Comparison of ENCODE assay signal across 1 cellular context in genomic region chr11:8732276-8732675, GRCh38.
A peak's percentile ranks its signal among the peaks of the same experiment; 100 is the strongest.
TF ChIP-seq lines count a peak whose summit lies in the region.

No MANE protein-coding gene starts in this region.

TF ChIP-seq in GM12878, 131 proteins besides CTCF, POLR2A, EP300 and RAD21:
- no peak for TF ChIP-seq POLR2AphosphoS5 (IDR thresholded peaks at IDR 0.05; ENCODE audit: low read length)
- no peak for TF ChIP-seq SIX5 (IDR thresholded peaks at IDR 0.05; ENCODE audit: low read depth, low read length, severe bottlenecking)
- no peak for TF ChIP-seq IRF4 (IDR thresholded peaks at IDR 0.05; ENCODE audit: low read depth, low read length)
- TF ChIP-seq CEBPB (IDR thresholded peaks at IDR 0.05; ENCODE audit: borderline replicate concordance in 1 of 2, low read depth in 2 of 2, low read length in 2 of 2): no peak
- TF ChIP-seq CREM (IDR thresholded peaks at IDR 0.05; ENCODE audit: low read depth): no peak
- TF ChIP-seq YBX1 (IDR thresholded peaks at IDR 0.05): no peak
- TF ChIP-seq ZNF217 (IDR thresholded peaks at IDR 0.05): no peak
- TF ChIP-seq USF2 (IDR thresholded peaks at IDR 0.05; ENCODE audit: borderline replicate concordance, low read depth, low read length): no peak
- TF ChIP-seq SRF (IDR thresholded peaks at IDR 0.05; ENCODE audit: low read depth in 2 of 2, low read length in 2 of 2): no peak
- TF ChIP-seq, protein P1, sequence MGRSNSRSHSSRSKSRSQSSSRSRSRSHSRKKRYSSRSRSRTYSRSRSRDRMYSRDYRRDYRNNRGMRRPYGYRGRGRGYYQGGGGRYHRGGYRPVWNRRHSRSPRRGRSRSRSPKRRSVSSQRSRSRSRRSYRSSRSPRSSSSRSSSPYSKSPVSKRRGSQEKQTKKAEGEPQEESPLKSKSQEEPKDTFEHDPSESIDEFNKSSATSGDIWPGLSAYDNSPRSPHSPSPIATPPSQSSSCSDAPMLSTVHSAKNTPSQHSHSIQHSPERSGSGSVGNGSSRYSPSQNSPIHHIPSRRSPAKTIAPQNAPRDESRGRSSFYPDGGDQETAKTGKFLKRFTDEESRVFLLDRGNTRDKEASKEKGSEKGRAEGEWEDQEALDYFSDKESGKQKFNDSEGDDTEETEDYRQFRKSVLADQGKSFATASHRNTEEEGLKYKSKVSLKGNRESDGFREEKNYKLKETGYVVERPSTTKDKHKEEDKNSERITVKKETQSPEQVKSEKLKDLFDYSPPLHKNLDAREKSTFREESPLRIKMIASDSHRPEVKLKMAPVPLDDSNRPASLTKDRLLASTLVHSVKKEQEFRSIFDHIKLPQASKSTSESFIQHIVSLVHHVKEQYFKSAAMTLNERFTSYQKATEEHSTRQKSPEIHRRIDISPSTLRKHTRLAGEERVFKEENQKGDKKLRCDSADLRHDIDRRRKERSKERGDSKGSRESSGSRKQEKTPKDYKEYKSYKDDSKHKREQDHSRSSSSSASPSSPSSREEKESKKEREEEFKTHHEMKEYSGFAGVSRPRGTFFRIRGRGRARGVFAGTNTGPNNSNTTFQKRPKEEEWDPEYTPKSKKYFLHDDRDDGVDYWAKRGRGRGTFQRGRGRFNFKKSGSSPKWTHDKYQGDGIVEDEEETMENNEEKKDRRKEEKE (IDR thresholded peaks at IDR 0.05): no peak
- TF ChIP-seq MEF2A (IDR thresholded peaks at IDR 0.05; ENCODE audit: insufficient read depth, low read depth, low read length): no peak
- TF ChIP-seq CBX3 (IDR thresholded peaks at IDR 0.05; ENCODE audit: borderline replicate concordance, low read depth): no peak
- peak in 1 of 2 experiments; percentile 19; a peak in 1 of 4 replicates for TF ChIP-seq BHLHE40 (IDR thresholded peaks at IDR 0.05; ENCODE audit: borderline replicate concordance in 1 of 2, low read depth in 2 of 2, low read length in 1 of 2)
- TF ChIP-seq FOXK2 (IDR thresholded peaks at IDR 0.05): no peak
- no peak for TF ChIP-seq ZNF622 (IDR thresholded peaks at IDR 0.05)
- TF ChIP-seq RELB (IDR thresholded peaks at IDR 0.05; ENCODE audit: low read depth): no peak
- TF ChIP-seq ZBED1 (IDR thresholded peaks at IDR 0.05; ENCODE audit: borderline replicate concordance): no peak
- peak; percentile 48; the same call in 1 of the 2 replicates for TF ChIP-seq IKZF1 (conservative IDR thresholded peaks at IDR 0.05)
- no peak for TF ChIP-seq HDAC2 (IDR thresholded peaks at IDR 0.05)
- no peak for TF ChIP-seq TCF7 (IDR thresholded peaks at IDR 0.05; ENCODE audit: borderline replicate concordance)
- TF ChIP-seq STAT1 (conservative IDR thresholded peaks at IDR 0.05): no peak
- no peak for TF ChIP-seq EED (IDR thresholded peaks at IDR 0.05; ENCODE audit: low read depth)
- peak in 1 of 2 experiments; percentile 29; a peak in 2 of 4 replicates for TF ChIP-seq IKZF2 (IDR thresholded peaks at IDR 0.05)
- no peak for TF ChIP-seq KLF5 (IDR thresholded peaks at IDR 0.05; ENCODE audit: partially characterized antibody)
- TF ChIP-seq NFYA (IDR thresholded peaks at IDR 0.05; ENCODE audit: borderline replicate concordance, low read depth, low read length): no peak
- TF ChIP-seq MTA3 (IDR thresholded peaks at IDR 0.05; ENCODE audit: borderline replicate concordance, low read length): no peak
- TF ChIP-seq EZH2 (IDR thresholded peaks at IDR 0.05; ENCODE audit: borderline replicate concordance, control insufficient read depth, low read depth, low read length): no peak
- TF ChIP-seq ETV6 (conservative IDR thresholded peaks at IDR 0.05 in 1 of 2, IDR thresholded peaks at IDR 0.05 in 1 of 2; ENCODE audit: borderline replicate concordance in 1 of 2, low read depth in 1 of 2): peak in 1 of 2 experiments; percentile 29; a peak in 1 of 4 replicates
- TF ChIP-seq PAX8 (IDR thresholded peaks at IDR 0.05): no peak
